In the genomic region with DNA sequence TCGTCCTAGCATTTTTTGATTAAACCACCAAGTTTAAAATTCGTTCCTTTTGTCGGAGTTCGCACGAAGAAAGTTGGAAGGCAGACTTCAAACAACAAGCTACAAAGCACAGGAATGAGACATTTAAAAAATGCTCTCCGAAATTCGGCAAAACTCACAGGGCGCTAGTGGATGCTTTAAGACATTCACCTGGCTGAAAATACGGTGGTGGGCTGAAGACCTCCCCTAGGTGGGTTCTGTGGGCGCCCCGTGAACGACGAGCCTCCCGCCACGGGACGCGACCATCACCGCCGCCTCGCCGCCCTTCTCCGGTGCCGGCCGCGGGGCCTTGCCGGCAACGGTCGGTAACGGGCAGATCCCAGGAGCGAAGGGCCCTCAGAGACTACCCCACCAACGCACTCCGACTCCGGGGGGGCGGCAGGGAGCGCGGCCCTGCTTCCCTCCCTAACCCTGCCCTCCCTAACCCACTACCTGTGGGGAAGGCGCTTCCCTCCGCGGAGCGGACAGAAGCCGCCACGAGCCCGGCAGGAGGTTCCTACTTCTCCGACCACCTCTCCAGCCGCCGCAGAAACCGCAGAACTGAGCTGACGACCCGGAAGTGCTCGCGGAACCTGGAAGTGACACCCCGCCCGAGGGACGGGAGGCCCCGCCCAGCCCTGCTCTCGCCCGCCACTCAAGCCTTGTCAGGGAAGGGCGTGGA, we compare ENCODE assay signal across 8 cellular contexts. TPM values are rescaled to one million over a fixed set of nuclear protein-coding genes. Genes with fewer than 3 reads are reported as not detected.
DNase-seq lines count a peak whose midpoint lies in the region; ATAC-seq and TF ChIP-seq lines count a peak whose summit lies in the region.

A gene with protein sequence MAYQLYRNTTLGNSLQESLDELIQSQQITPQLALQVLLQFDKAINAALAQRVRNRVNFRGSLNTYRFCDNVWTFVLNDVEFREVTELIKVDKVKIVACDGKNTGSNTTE (minus strand): TSS at position 581 of the 700 bp plus-strand sequence. CDS start 5,238 bp downstream, outside the sequence.

- no peaks in the 10 kb centered on the region for H3K27me3 Mint-ChIP-seq in activated naive CD8-positive, alpha-beta T cell

- no peak within 1 kb of the TSS for H3K27ac ChIP-seq in temporal lobe (ENCODE audit: low read depth, low read length)

- H3K27ac Mint-ChIP-seq in activated naive CD8-positive, alpha-beta T cell = peak within 1 kb of the TSS; percentile 78

- peak; percentile 84 for DNase-seq in GM12864 (ENCODE audit: low read depth)
- peak; percentile 94 for DNase-seq in NCI-H1105 treated with DMSO at 0.1 percent for 48 hours (lab: John Stamatoyannopoulos, UW)
- peak; percentile 93 for DNase-seq in SKM-1 treated with dmso at 0.1 percent for 144 hours (lab: John Stamatoyannopoulos, UW; ENCODE audit: unreplicated experiment)
- DNase-seq in glomerular visceral epithelial cell (ENCODE audit: extremely low spot score) = peak; percentile 95
- peak; percentile 94 for DNase-seq in occipital lobe (lab: John Stamatoyannopoulos, UW)

- H3K4me3 Mint-ChIP-seq in activated naive CD8-positive, alpha-beta T cell = peak within 1 kb of the TSS; percentile 48

- H3K9me3 Mint-ChIP-seq in activated naive CD8-positive, alpha-beta T cell (ENCODE audit: low read depth) = no peaks in the 10 kb centered on the region

- TF ChIP-seq CTCF in GM12864 (IDR thresholded peaks at IDR 0.05; ENCODE audit: low read depth, low read length, missing control alignments) = no peak

- H3K4me3 ChIP-seq in GM12864 (ENCODE audit: low read depth, low read length) = peak within 1 kb of the TSS; percentile 86

- peaks cover 3% of the 10 kb centered on the region for H3K36me3 Mint-ChIP-seq in activated naive CD8-positive, alpha-beta T cell

- ATAC-seq in HG02678 (IDR thresholded peaks at IDR 0.05; ENCODE audit: unreplicated experiment) = peak; percentile 99

- peaks cover 14% of the 10 kb centered on the region for H3K4me1 Mint-ChIP-seq in activated naive CD8-positive, alpha-beta T cell (ENCODE audit: low read depth)

RNA-seq across cellular contexts. Expression of the gene that starts here (rescaled TPM):
- total RNA-seq in occipital lobe (22.3 TPM), temporal lobe (19.4 TPM)
